In the genomic region with DNA sequence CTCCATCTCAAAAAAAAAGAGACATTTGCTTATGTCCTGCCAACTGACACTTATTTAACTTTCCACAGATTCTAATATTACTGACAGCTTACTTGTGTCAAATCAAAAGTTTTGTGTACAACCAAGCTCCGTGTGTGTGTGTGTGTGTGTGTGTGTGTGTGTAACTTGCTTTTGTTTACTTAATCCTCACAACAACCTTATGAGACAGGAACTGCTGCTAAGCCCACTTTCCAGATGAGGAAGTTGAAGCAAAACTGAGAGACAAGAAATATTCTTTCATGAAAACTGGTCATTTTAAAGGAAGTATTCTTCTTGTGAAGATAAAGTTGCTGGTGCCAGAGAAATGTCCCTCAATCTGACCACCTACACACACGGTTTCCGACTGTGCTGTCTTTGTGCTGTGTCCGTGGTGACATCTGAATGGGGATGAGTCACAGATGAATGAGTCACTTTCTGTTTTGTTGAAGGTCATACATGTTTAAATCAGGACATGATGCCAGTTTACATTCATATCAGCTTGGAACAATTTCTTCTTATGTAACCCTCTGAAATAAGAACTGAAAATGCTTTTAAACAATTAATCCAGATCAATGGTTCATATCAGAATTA, we compare ENCODE assay signal across 8 cellular contexts.
A peak's percentile ranks its signal among the peaks of the same experiment; 100 is the strongest.
DNase-seq lines count a peak whose midpoint lies in the region; ATAC-seq and TF ChIP-seq lines count a peak whose summit lies in the region.

No MANE protein-coding gene starts in this region.

- peak overlapping the region; percentile 57 to 84 for H3K27ac Mint-ChIP-seq in effector memory CD8-positive, alpha-beta T cell

- H3K4me1 ChIP-seq in upper lobe of right lung = no peaks in the 10 kb centered on the region

- TF ChIP-seq CTCF in upper lobe of right lung (IDR thresholded peaks at IDR 0.05) = no peak

- no peaks in the 10 kb centered on the region for H3K36me3 ChIP-seq in upper lobe of right lung

- peaks cover 4% of the 10 kb centered on the region for H3K36me3 Mint-ChIP-seq in effector memory CD8-positive, alpha-beta T cell (ENCODE audit: insufficient read depth)

- peak overlapping the region; percentile 5 to 38 for H3K4me3 Mint-ChIP-seq in effector memory CD8-positive, alpha-beta T cell

- intact Hi-C loops in left cardiac atrium (cut with DNase I) = no loop called here
- intact Hi-C loops in Right ventricle myocardium superior (cut with DNase I) = no loop called here
- intact Hi-C loops in upper lobe of right lung (cut with DNase I) = no loop called here

- H3K4me3 ChIP-seq in upper lobe of right lung = no peak overlapping the region

- peak overlapping the region; percentile 9 for H3K27ac ChIP-seq in upper lobe of right lung

- DNase-seq in left cardiac atrium = no peak
- no peak for DNase-seq in Right ventricle myocardium superior
- peak; percentile 80 for DNase-seq in MV-4-11 (lab: John Stamatoyannopoulos, UW)
- DNase-seq in effector memory CD8-positive, alpha-beta T cell = no peak
- no peak for DNase-seq in upper lobe of right lung
- no peak for DNase-seq in HuH-7 (ENCODE audit: low spot score)
- no peak for DNase-seq in NCI-H2081 (lab: John Stamatoyannopoulos, UW)
- DNase-seq in HCEC 1CT = no peak

- ATAC-seq in left cardiac atrium = peak; percentile 73 to 93
- ATAC-seq in Right ventricle myocardium superior (ENCODE audit: poor library complexity) = no peak
- ATAC-seq in effector memory CD8-positive, alpha-beta T cell (replicated peaks) = peak; percentile 69
- peak; percentile 84 for ATAC-seq in upper lobe of right lung

- H3K9me3 ChIP-seq in upper lobe of right lung = no peaks in the 10 kb centered on the region

- peaks cover 9 to 20% of the 10 kb centered on the region in 2 donors for H3K4me1 Mint-ChIP-seq in effector memory CD8-positive, alpha-beta T cell (ENCODE audit: low read depth in 2 of 2)

- H3K9me3 Mint-ChIP-seq in effector memory CD8-positive, alpha-beta T cell = no peaks in the 10 kb centered on the region

- peaks cover 0 to 18% of the 10 kb centered on the region in 2 donors for H3K27me3 Mint-ChIP-seq in effector memory CD8-positive, alpha-beta T cell

- no peaks in the 10 kb centered on the region for H3K27me3 ChIP-seq in upper lobe of right lung
